ENCODE assay signal across 9 cellular contexts in the genomic region with DNA sequence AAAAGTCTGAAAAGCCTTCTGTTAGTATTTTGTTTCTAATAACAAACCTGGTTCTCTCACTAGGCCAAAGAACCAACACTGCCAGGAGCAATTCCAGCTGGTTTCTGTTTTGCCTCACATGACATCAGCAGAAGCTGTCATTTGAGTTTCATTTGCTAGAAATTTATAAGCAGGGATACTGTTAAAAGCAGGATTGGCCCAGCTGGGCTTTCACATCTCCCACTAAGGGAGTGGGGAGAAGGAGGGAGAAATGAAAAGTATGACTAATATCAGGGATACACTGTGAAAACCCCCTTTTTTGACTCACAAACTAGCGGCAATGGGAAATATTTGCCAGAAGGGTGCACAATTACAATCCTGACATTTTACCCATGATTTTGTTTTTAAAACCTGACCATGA. TPM values are rescaled to one million over a fixed set of nuclear protein-coding genes. Genes with fewer than 3 reads are reported as not detected.
A peak's percentile ranks its signal among the peaks of the same experiment; 100 is the strongest.
DNase-seq lines count a peak whose midpoint lies in the region.
"Had no signal": no experiment of that assay in that cellular context is flagged by ENCODE, and none has a peak within 500 bp of the region (broad histone marks: within the 10 kb centered on the region; RNA-seq: fewer than 3 reads in every experiment).

No MANE protein-coding gene starts in this region.

- peak; percentile 65 for DNase-seq in A172 (ENCODE audit: low spot score)
- peak; percentile 13 for DNase-seq in NCI-H1694 (lab: John Stamatoyannopoulos, UW)
- peak; percentile 67 for DNase-seq in epidermal melanocyte (ENCODE audit: insufficient read length, low spot score)
- no peak for DNase-seq in NCI-H1930 (lab: John Stamatoyannopoulos, UW)
- no peak for DNase-seq in stimulated activated naive CD4-positive, alpha-beta T cell treated with Interleukin-2 at 50 U/mL for 16 hours (lab: John Stamatoyannopoulos, UW)
- DNase-seq in ecto neural progenitor cell (ENCODE audit: low spot score), result no peak
- no peak for DNase-seq in CD1c-positive myeloid dendritic cell (ENCODE audit: extremely low spot score)
- DNase-seq: activated T-cell treated with anti-CD3 and anti-CD28 coated beads, Interleukin-2, amount 50 U/mL, for 72 hours had no signal

- no peaks in the 10 kb centered on the region for H3K4me1 ChIP-seq in mucosa of rectum (ENCODE audit: control insufficient read depth in 2 of 2, insufficient read depth in 2 of 2, low read length in 2 of 2)

- peak overlapping the region in 1 of 2 donors; percentile 21 for H3K4me3 ChIP-seq in mucosa of rectum (ENCODE audit: low read length in 2 of 2)

- no peak overlapping the region for H3K9ac ChIP-seq in mucosa of rectum (ENCODE audit: low read depth in 1 of 2, low read length in 2 of 2)

- H3K27me3 ChIP-seq in mucosa of rectum (ENCODE audit: control insufficient read depth in 2 of 2, insufficient read depth in 2 of 2, low read length in 2 of 2), result no peaks in the 10 kb centered on the region

- peak overlapping the region; percentile 31 to 61 for H3K27ac ChIP-seq in mucosa of rectum (ENCODE audit: low read depth in 2 of 2, low read length in 2 of 2)

- no peaks in the 10 kb centered on the region for H3K9me3 ChIP-seq in mucosa of rectum (ENCODE audit: control insufficient read depth in 2 of 2, low read length in 2 of 2)

- H3K36me3 ChIP-seq in mucosa of rectum (ENCODE audit: control insufficient read depth in 2 of 2, insufficient read depth in 2 of 2, low read length in 2 of 2), result no peaks in the 10 kb centered on the region

RNA-seq across cellular contexts. Expression of gene CCDC80, which starts 5.3 kb away (rescaled TPM):
- 24.4 and 56.8 TPM in 2 replicates for total RNA-seq in A172 (2014; rRNA removed; shearing (Covaris generic))
- total RNA-seq: activated T-cell treated with anti-CD3 and anti-CD28 coated beads, Interleukin-2, amount 50 U/mL, for 72 hours had no signal

Comparison
In these comparisons a context has a peak if more than half of its experiments do, and no peak if none do; other contexts are left out.
1. DNase-seq: peak in A172 (single experiment), NCI-H1694 (single experiment) and epidermal melanocyte (single experiment); none in NCI-H1930 (0 of 2), stimulated activated naive CD4-positive, alpha-beta T cell treated with Interleukin-2 at 50 U/mL for 16 hours (single experiment), ecto neural progenitor cell (single experiment) and CD1c-positive myeloid dendritic cell (single experiment).